8 cellular contexts compared by ENCODE assay signal in the genomic region with DNA sequence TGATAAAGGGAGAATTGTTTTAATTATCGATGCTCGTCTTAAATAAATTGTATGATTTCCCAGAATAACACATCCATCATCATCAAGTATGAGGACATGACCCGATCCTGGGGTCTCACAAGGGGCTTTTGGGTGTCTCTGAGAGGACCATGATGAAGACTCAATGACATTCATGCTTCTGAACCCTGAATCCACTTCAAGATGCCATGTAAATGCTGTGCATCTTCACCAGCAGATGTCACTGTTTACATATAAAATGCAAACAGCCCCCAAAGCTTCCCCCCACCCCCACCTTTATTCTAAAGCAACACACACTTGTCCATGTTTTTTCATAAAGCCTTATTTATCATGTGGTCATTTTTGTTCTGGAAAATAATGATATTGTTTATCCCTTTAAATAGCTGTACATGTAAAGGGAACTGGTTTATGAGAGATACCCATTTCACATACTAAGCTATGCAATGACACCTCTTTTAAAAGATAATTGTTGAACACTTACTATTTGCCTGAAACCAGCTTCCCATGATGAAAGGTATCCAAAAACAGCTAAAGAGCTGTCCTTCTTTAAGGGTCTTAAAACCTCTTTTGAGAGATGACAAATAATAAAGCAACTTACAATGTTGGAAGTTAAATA.
DNase-seq lines count a peak whose midpoint lies in the region; ATAC-seq and TF ChIP-seq lines count a peak whose summit lies in the region.

No MANE protein-coding gene starts in this region.

- H4K20me1 ChIP-seq in OCI-LY3 (ENCODE audit: insufficient read depth, low read length) = no peaks in the 10 kb centered on the region

- H3K9me3 ChIP-seq in OCI-LY3 (ENCODE audit: insufficient read depth, low read length) (no peaks in the 10 kb centered on the region), psoas muscle (no peaks in the 10 kb centered on the region)

- no peak overlapping the region for H3K9ac ChIP-seq in OCI-LY3 (ENCODE audit: low read length)

- ATAC-seq in Right ventricle myocardium superior (ENCODE audit: poor library complexity) (peak; percentile 68), Right ventricle myocardium inferior (no peak), psoas muscle (peak in 2 of 4 donors; percentile 63 to 78), HG03045 (IDR thresholded peaks at IDR 0.05; ENCODE audit: unreplicated experiment) (no peak)

- no peak overlapping the region for H2AFZ ChIP-seq in OCI-LY3 (ENCODE audit: low read depth, low read length)

- intact Hi-C loops in Right ventricle myocardium superior (cut with DNase I) = loop anchor here (5.0 to 10.0 kb wide), 3 partner anchors 184 to 1356 kb away; partner anchors contain the start of gene GABRA5
- intact Hi-C loops in Right ventricle myocardium inferior (cut with DNase I) = loop anchor here (1.0 to 10.0 kb wide), 5 partner anchors 54 to 1359 kb away; partner anchors contain the start of gene GABRA5
- intact Hi-C loops in psoas muscle (cut with DNase I) = loop anchor here (1.0 to 10.0 kb wide), 6 partner anchors 186 to 1356 kb away; partner anchors contain the start of gene GABRA5 (in 2 of the 2)

- H3K4me1 ChIP-seq in OCI-LY3 (ENCODE audit: low read length) (no peaks in the 10 kb centered on the region), psoas muscle (no peaks in the 10 kb centered on the region)

- DNase-seq in Right ventricle myocardium superior (no peak), Right ventricle myocardium inferior (ENCODE audit: missing footprints) (no peak), fibroblast of gingiva (ENCODE audit: low read depth) (peak; percentile 21), psoas muscle (no peak)
- no peak for DNase-seq in activated CD4-positive, CD25-positive, alpha-beta regulatory T cell treated with anti-CD3 and anti-CD28 coated beads, Interleukin-2, amount 50 U/mL, for 72 hours
- no peak for DNase-seq in activated naive CD4-positive, alpha-beta T cell treated with anti-CD3 and anti-CD28 coated beads, Interleukin-2, amount 50 U/mL, for 16 hours

- H3K27me3 ChIP-seq in OCI-LY3 (ENCODE audit: low read depth, low read length) (0 out of 2 replicates have a peak, but pooled peaks cover 7% of the 10 kb centered on the region), psoas muscle (ENCODE audit: insufficient read depth in 3 of 3, low read length in 2 of 3) (no peaks in the 10 kb centered on the region)

- H3K36me3 ChIP-seq in OCI-LY3 (replicated peaks; ENCODE audit: low read depth, low read length) (no peaks in the 10 kb centered on the region), psoas muscle (ENCODE audit: insufficient read depth in 1 of 2, low read depth in 1 of 2) (no peaks in the 10 kb centered on the region)

- H3K4me2 ChIP-seq in OCI-LY3 (ENCODE audit: low read length) = no peak overlapping the region

- H3K27ac ChIP-seq in OCI-LY3 (ENCODE audit: low read length) (no peak overlapping the region), psoas muscle (no peak overlapping the region)

- no peaks in the 10 kb centered on the region for H3K79me2 ChIP-seq in OCI-LY3 (ENCODE audit: low read length)

- TF ChIP-seq CTCF in OCI-LY3 (IDR thresholded peaks at IDR 0.05; ENCODE audit: low read depth, low read length) (peak; percentile 82), psoas muscle (IDR thresholded peaks at IDR 0.05) (peak; percentile 82)

- H3K4me3 ChIP-seq in OCI-LY3 (ENCODE audit: low read length) (no peak overlapping the region), psoas muscle (no peak overlapping the region)

- WGBS in psoas muscle, 3 donors = 59 to 64% (median 63%) methylated on average over 3 of the region's 3 CpGs
